10 cellular contexts compared by ENCODE assay signal in the genomic region with DNA sequence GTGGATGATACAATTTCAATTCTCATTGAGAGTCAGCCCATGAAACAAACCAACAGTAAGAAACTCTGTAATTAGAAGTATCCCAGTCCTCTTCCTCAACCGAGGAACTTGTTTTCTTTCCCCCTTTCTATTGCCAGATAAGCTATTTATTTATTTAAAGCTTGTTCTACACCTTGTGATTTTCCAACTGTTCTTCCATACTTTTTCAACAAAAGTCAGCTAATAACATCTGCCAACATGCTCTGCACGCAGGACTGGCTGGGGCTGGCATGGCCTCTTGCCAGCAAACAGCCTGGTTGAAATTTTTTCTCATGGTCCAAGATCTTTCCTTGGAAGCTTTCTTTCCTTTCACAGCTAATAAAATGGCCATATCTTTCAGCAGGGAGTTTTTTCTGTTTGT. TPM values are rescaled to one million over a fixed set of nuclear protein-coding genes. Genes with fewer than 3 reads are reported as not detected.
A peak's percentile ranks its signal among the peaks of the same experiment; 100 is the strongest.
DNase-seq lines count a peak whose midpoint lies in the region; ATAC-seq and TF ChIP-seq lines count a peak whose summit lies in the region.
"Had no signal": no experiment of that assay in that cellular context is flagged by ENCODE, and none has a peak within 500 bp of the region (broad histone marks: within the 10 kb centered on the region; RNA-seq: fewer than 3 reads in every experiment).

No MANE protein-coding gene starts in this region.

- DNase-seq in activated naive CD8-positive, alpha-beta T cell treated with anti-CD3 and anti-CD28 coated beads for 36 hours, result no peak
- DNase-seq in NCI-H774 (lab: John Stamatoyannopoulos, UW), result peak; percentile 47
- DNase-seq in foreskin melanocyte, result peak; percentile 56
- DNase-seq in thoracic aorta (ENCODE audit: low spot score), result no peak
- DNase-seq in PC-3, result no peak
- DNase-seq in activated naive CD4-positive, alpha-beta T cell (lab: John Stamatoyannopoulos, UW), result no peak
- DNase-seq in ovary, result no peak
- DNase-seq: mesendoderm, NCI-H1417 treated with DMSO at 0.1 percent for 48 hours had no signal

- H3K9ac ChIP-seq in PC-3 (ENCODE audit: low read length), result no peak overlapping the region

- intact Hi-C loops in PC-3 (cut with micrococcal nuclease), result loop anchor here (5.0 to 10.0 kb wide), 2 partner anchors 514 to 872 kb away; no protein-coding TSS in a partner anchor
- intact Hi-C loops in ovary (cut with DNase I), result loop anchor here (5.0 to 10.0 kb wide), 3 partner anchors 634 to 824 kb away; no protein-coding TSS in a partner anchor

- peaks cover 13% of the 10 kb centered on the region for H3K4me1 Mint-ChIP-seq in activated naive CD8-positive, alpha-beta T cell (ENCODE audit: low read depth)
- peaks cover 19% of the 10 kb centered on the region for H3K4me1 Mint-ChIP-seq in activated naive CD8-positive, alpha-beta T cell treated with anti-CD3 and anti-CD28 coated beads for 36 hours

- TF ChIP-seq EP300 in ovary (IDR thresholded peaks at IDR 0.05), result no peak

- H3K36me3 ChIP-seq in thoracic aorta (peaks cover 1% of the 10 kb centered on the region), PC-3 (ENCODE audit: low read depth, low read length) (no peaks in the 10 kb centered on the region), ovary (no peaks in the 10 kb centered on the region)

- H3K4me1 ChIP-seq in thoracic aorta (ENCODE audit: control insufficient read depth in 1 of 2, low read depth in 2 of 2) (peaks cover 4 to 18% of the 10 kb centered on the region in 2 donors), PC-3 (ENCODE audit: insufficient read depth, low read length) (peaks cover 8% of the 10 kb centered on the region; the same call in 1 of the 2 replicates), ovary (ENCODE audit: insufficient read depth) (peaks cover 2% of the 10 kb centered on the region)

- peaks cover 2% of the 10 kb centered on the region for H3F3A ChIP-seq in PC-3 (ENCODE audit: low read length, unreplicated experiment)

- H3K27me3 ChIP-seq in thoracic aorta (replicated peaks; ENCODE audit: insufficient read depth) (no peaks in the 10 kb centered on the region), PC-3 (ENCODE audit: low read length) (no peaks in the 10 kb centered on the region), ovary (no peaks in the 10 kb centered on the region)

- WGBS in ovary, 3 donors, result 41 to 54% (median 46%) methylated on average over 2 of the region's 2 CpGs

- H3K4me3 ChIP-seq in thoracic aorta (no peak overlapping the region), PC-3 (ENCODE audit: low read length) (no peak overlapping the region), ovary (no peak overlapping the region)

- POLR2A ChIA-PET in PC-3 (lab: Charles Lee; ENCODE audit: unreplicated experiment), result no interaction called here

- H3K27ac ChIP-seq in thoracic aorta (peak overlapping the region; percentile 22 to 94), PC-3 (ENCODE audit: low read length) (no peak overlapping the region), ovary (no peak overlapping the region)

- no peak for ATAC-seq in thoracic aorta (ENCODE audit: insufficient number of reproducible peaks, low FRiP score, low read depth)
- ATAC-seq in PC-3, result no peak

- no peak for TF ChIP-seq CTCF in thoracic aorta (IDR thresholded peaks at IDR 0.05)
- no peak for TF ChIP-seq CTCF in PC-3 (conservative IDR thresholded peaks at IDR 0.05; ENCODE audit: low read depth, low read length)
- TF ChIP-seq CTCF in ovary (IDR thresholded peaks at IDR 0.05), result no peak

- no peak overlapping the region for H3K4me2 ChIP-seq in PC-3 (ENCODE audit: low read length)

- no peak overlapping the region for H3K4me3 Mint-ChIP-seq in activated naive CD8-positive, alpha-beta T cell
- H3K4me3 Mint-ChIP-seq in activated naive CD8-positive, alpha-beta T cell treated with anti-CD3 and anti-CD28 coated beads for 36 hours, result no peak overlapping the region

- H2AFZ ChIP-seq in PC-3 (ENCODE audit: low read length), result no peak overlapping the region

- no peaks in the 10 kb centered on the region for H3K9me2 ChIP-seq in PC-3 (replicated peaks; ENCODE audit: low read length)

- no peaks in the 10 kb centered on the region for H3K27me3 Mint-ChIP-seq in activated naive CD8-positive, alpha-beta T cell
- peaks cover 19% of the 10 kb centered on the region for H3K27me3 Mint-ChIP-seq in activated naive CD8-positive, alpha-beta T cell treated with anti-CD3 and anti-CD28 coated beads for 36 hours

- no TSS peak for BruUV-seq in PC-3 (replicated peaks; lab: Mats Ljungman, UMichigan)

- H3K79me2 ChIP-seq in PC-3 (ENCODE audit: low read length), result peaks cover 4% of the 10 kb centered on the region

- no peaks in the 10 kb centered on the region for H4K20me1 ChIP-seq in PC-3 (ENCODE audit: low read length)

- H3K9me3 ChIP-seq in thoracic aorta (no peaks in the 10 kb centered on the region), PC-3 (ENCODE audit: low read length) (no peaks in the 10 kb centered on the region), ovary (no peaks in the 10 kb centered on the region)

- peak overlapping the region; percentile 50 for H3K27ac Mint-ChIP-seq in activated naive CD8-positive, alpha-beta T cell
- no peak overlapping the region for H3K27ac Mint-ChIP-seq in activated naive CD8-positive, alpha-beta T cell treated with anti-CD3 and anti-CD28 coated beads for 36 hours

- no peaks in the 10 kb centered on the region for H3K9me3 Mint-ChIP-seq in activated naive CD8-positive, alpha-beta T cell (ENCODE audit: low read depth)
- H3K9me3 Mint-ChIP-seq in activated naive CD8-positive, alpha-beta T cell treated with anti-CD3 and anti-CD28 coated beads for 36 hours, result no peaks in the 10 kb centered on the region

- CTCF ChIA-PET in PC-3 (lab: Charles Lee), result interaction anchor here (0.7 kb wide), 1 partner anchor 653 kb away, joined by 3 read pairs; no protein-coding TSS in a partner anchor

- no peak for TF ChIP-seq POLR2A in ovary (IDR thresholded peaks at IDR 0.05)

- H3K36me3 Mint-ChIP-seq in activated naive CD8-positive, alpha-beta T cell, result no peaks in the 10 kb centered on the region
- no peaks in the 10 kb centered on the region for H3K36me3 Mint-ChIP-seq in activated naive CD8-positive, alpha-beta T cell treated with anti-CD3 and anti-CD28 coated beads for 36 hours

RNA-seq across cellular contexts. Expression of a gene that starts 2.9 kb away (rescaled TPM):
- total RNA-seq in activated naive CD8-positive, alpha-beta T cell treated with anti-CD3 and anti-CD28 coated beads for 36 hours, result 1 to 10 TPM; 1.8 to 1.9 TPM
- 10 to 100 TPM; 47.8 to 59.8 TPM for total RNA-seq in thoracic aorta
- total RNA-seq in PC-3 (2014; rRNA removed), result 5.6 and 7.5 TPM in 2 replicates
- 10 to 100 TPM; 19.3 to 40.9 (median 29.3) TPM for total RNA-seq in ovary
- polyA plus RNA-seq in ovary, result 10 to 100 TPM; 14.6 to 20.5 TPM

Comparison
In these comparisons a context has a peak if more than half of its experiments do, and no peak if none do; other contexts are left out.
1. DNase-seq: peak in NCI-H774 (single experiment) and foreskin melanocyte (single experiment); none in activated naive CD8-positive, alpha-beta T cell treated with anti-CD3 and anti-CD28 coated beads for 36 hours (single experiment), thoracic aorta (single experiment), PC-3 (single experiment), activated naive CD4-positive, alpha-beta T cell (0 of 4) and ovary (0 of 5).
2. H3K27ac ChIP-seq: peak in thoracic aorta (2 of 2); none in PC-3 (single experiment) and ovary (0 of 2).